9 cellular contexts compared by ENCODE assay signal in the genomic region with DNA sequence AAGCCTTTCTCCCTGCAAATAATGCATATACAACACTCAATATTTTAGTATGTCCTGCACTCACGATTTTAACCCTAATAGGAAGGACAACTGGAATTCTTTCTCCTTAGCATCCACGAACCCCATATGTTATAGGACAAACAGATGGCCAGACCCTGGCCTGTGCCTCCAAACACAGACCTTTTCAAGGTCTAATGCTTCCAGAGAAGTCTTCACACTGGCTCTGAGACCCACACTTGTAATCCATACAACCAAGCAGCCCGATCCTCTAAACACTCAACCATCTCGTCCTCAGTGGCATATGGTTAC. TPM values are rescaled to one million over a fixed set of nuclear protein-coding genes. Genes with fewer than 3 reads are reported as not detected.
DNase-seq lines count a peak whose midpoint lies in the region; ATAC-seq and TF ChIP-seq lines count a peak whose summit lies in the region.
"Had no signal": no experiment of that assay in that cellular context is flagged by ENCODE, and none has a peak within 500 bp of the region (broad histone marks: within the 10 kb centered on the region; RNA-seq: fewer than 3 reads in every experiment).

No MANE protein-coding gene starts in this region.

- dilution Hi-C loops in mammary epithelial cell (cut with HindIII; ENCODE audit: low sequenced_read_pairs) = no loop called here

- H3K4me2 ChIP-seq in mammary epithelial cell (ENCODE audit: insufficient read depth, low read depth, low read length) (peak overlapping the region; percentile 75), mesenchymal stem cell (ENCODE audit: low read length, poor library complexity, severe bottlenecking) (peak overlapping the region; percentile 12)

- no peak overlapping the region for H2BK5ac ChIP-seq in mesenchymal stem cell (ENCODE audit: low read depth, low read length, poor library complexity, severe bottlenecking)

- peak overlapping the region in 1 of 2 experiments; percentile 85 for H3K4ac ChIP-seq in mesenchymal stem cell (ENCODE audit: low read depth in 1 of 2, low read length in 2 of 2)

- no peak for DNase-seq in Right ventricle myocardium superior
- DNase-seq in Right ventricle myocardium inferior (ENCODE audit: missing footprints) = no peak
- DNase-seq in mammary epithelial cell = no peak
- no peak for DNase-seq in mesenchymal stem cell
- DNase-seq in aorta = no peak
- DNase-seq in G401 (ENCODE audit: low spot score) = no peak
- DNase-seq in amniotic stem cell (lab: John Stamatoyannopoulos, UW) = no peak
- DNase-seq: COR-L47 had no signal

- peak overlapping the region; percentile 47 to 66 (median 64) for H3K4me3 ChIP-seq in mammary epithelial cell (replicated peaks in 1 of 3; ENCODE audit: insufficient read depth in 1 of 3, low read depth in 2 of 3, low read length in 3 of 3)
- H3K4me3 ChIP-seq in mesenchymal stem cell (ENCODE audit: insufficient read depth in 1 of 2, low read depth in 1 of 2, low read length in 2 of 2) = peak overlapping the region; percentile 61 to 94
- peak overlapping the region; percentile 65 to 79 for H3K4me3 ChIP-seq in aorta (ENCODE audit: low read length in 2 of 2)

- H3K27me3 ChIP-seq in mammary epithelial cell (ENCODE audit: insufficient read depth, low read length) (no peaks in the 10 kb centered on the region), mesenchymal stem cell (ENCODE audit: control insufficient read depth in 1 of 2, insufficient read depth in 1 of 2, low read length in 2 of 2) (no peaks in the 10 kb centered on the region), aorta (ENCODE audit: control insufficient read depth in 1 of 2, insufficient read depth in 2 of 2, low read length in 1 of 2) (no peaks in the 10 kb centered on the region)

- H3K14ac ChIP-seq in mesenchymal stem cell (ENCODE audit: low read length in 2 of 2) = no peak overlapping the region

- H2BK12ac ChIP-seq in mesenchymal stem cell (ENCODE audit: low read length in 2 of 2) = no peak overlapping the region

- WGBS in mammary epithelial cell (ENCODE audit: low coverage, missing lambda C conversion rate) = 77% methylated on average over 4 of the region's 4 CpGs
- 0% methylated on average over 4 of the region's 4 CpGs for WGBS in mesenchymal stem cell
- 47 to 58% methylated on average over 4 of the region's 4 CpGs for WGBS in aorta, 2 donors

- intact Hi-C loops in Right ventricle myocardium superior (cut with DNase I) = loop anchor here (10.0 kb wide), 1 partner anchor 99 kb away; a partner anchor contains a TSS
- intact Hi-C loops in Right ventricle myocardium inferior (cut with DNase I) = loop anchor here (5.0 kb wide), 1 partner anchor 37 kb away; no protein-coding TSS in a partner anchor
- intact Hi-C loops in mammary epithelial cell (cut with micrococcal nuclease) = no loop called here
- intact Hi-C loops in aorta (cut with DNase I) = no loop called here

- CTCF ChIA-PET in mammary epithelial cell (lab: Charles Lee; ENCODE audit: low non-redundant PET) = no interaction called here

- no peak overlapping the region for H3K23ac ChIP-seq in mesenchymal stem cell (ENCODE audit: low read length in 2 of 2)

- H2AFZ ChIP-seq in mammary epithelial cell (ENCODE audit: low read depth, low read length) = peak overlapping the region; percentile 65
- H2AFZ ChIP-seq in mesenchymal stem cell (ENCODE audit: low read depth, low read length) = no peak overlapping the region

- H3K27ac ChIP-seq in mammary epithelial cell (ENCODE audit: insufficient read depth, low read depth, low read length) (peak overlapping the region; percentile 77), mesenchymal stem cell (ENCODE audit: low read length, poor library complexity, severe bottlenecking) (peak overlapping the region; percentile 68), aorta (ENCODE audit: low read depth in 1 of 2, low read length in 2 of 2) (peak overlapping the region in 1 of 2 donors; percentile 57)

- peaks cover 12% of the 10 kb centered on the region for H3K4me1 ChIP-seq in mammary epithelial cell (ENCODE audit: insufficient read depth, low read length)
- H3K4me1 ChIP-seq in mesenchymal stem cell (ENCODE audit: control insufficient read depth, insufficient read depth, low read depth, low read length) = no peaks in the 10 kb centered on the region
- H3K4me1 ChIP-seq in aorta (ENCODE audit: control insufficient read depth in 1 of 2, insufficient read depth in 2 of 2, low read length in 2 of 2) = peaks cover 0 to 2% of the 10 kb centered on the region in 2 donors

- H3K9ac ChIP-seq in mammary epithelial cell (ENCODE audit: insufficient read depth, low read length) (peak overlapping the region; percentile 65), mesenchymal stem cell (ENCODE audit: low read length) (peak overlapping the region; percentile 99)

- no peak overlapping the region for H4K91ac ChIP-seq in mesenchymal stem cell (ENCODE audit: low read length)

- peaks cover 26% of the 10 kb centered on the region for H3K79me2 ChIP-seq in mammary epithelial cell (ENCODE audit: insufficient read depth, low read length)

- no peak overlapping the region for H2AK5ac ChIP-seq in mesenchymal stem cell (ENCODE audit: low read length, severe bottlenecking)

- no TSS peak for BruUV-seq in mammary epithelial cell (replicated peaks; lab: Mats Ljungman, UMichigan)

- H4K20me1 ChIP-seq in mammary epithelial cell (ENCODE audit: insufficient read depth, low read length) = no peaks in the 10 kb centered on the region

- H3K18ac ChIP-seq in mesenchymal stem cell (ENCODE audit: low read depth in 1 of 2, low read length in 2 of 2) = peak overlapping the region; percentile 34 to 49

- H3K9me3 ChIP-seq in mammary epithelial cell (replicated peaks; ENCODE audit: insufficient read depth, low read length) = no peaks in the 10 kb centered on the region
- no peaks in the 10 kb centered on the region for H3K9me3 ChIP-seq in mesenchymal stem cell (ENCODE audit: control insufficient read depth, low read length)
- no peaks in the 10 kb centered on the region for H3K9me3 ChIP-seq in aorta (ENCODE audit: control insufficient read depth, low read length)

- H4K8ac ChIP-seq in mesenchymal stem cell (ENCODE audit: low read length) = no peak overlapping the region

- no peak overlapping the region for H2BK120ac ChIP-seq in mesenchymal stem cell (ENCODE audit: low read depth, low read length)

- ATAC-seq in Right ventricle myocardium superior (ENCODE audit: poor library complexity) (peak; percentile 8), Right ventricle myocardium inferior (no peak), aorta (ENCODE audit: low FRiP score) (no peak), HG02885 (IDR thresholded peaks at IDR 0.05; ENCODE audit: poor library complexity, unreplicated experiment) (no peak)

- H3K79me1 ChIP-seq in mesenchymal stem cell (replicated peaks; ENCODE audit: low read length, poor library complexity, severe bottlenecking) = peaks cover 10% of the 10 kb centered on the region

- in situ Hi-C loops in mammary epithelial cell (cut with MboI; ENCODE audit: low sequenced_read_pairs in 2 of 2) (loop anchor here in 1 of 2 donors (10.0 kb wide), 1 partner anchor 71 kb away; no protein-coding TSS in a partner anchor), G401 (cut with HindIII; ENCODE audit: low sequenced_read_pairs) (no loop called here)

- TF ChIP-seq CTCF in mammary epithelial cell (conservative IDR thresholded peaks at IDR 0.05 in 1 of 2, IDR thresholded peaks at IDR 0.05 in 1 of 2; ENCODE audit: extremely low read depth in 1 of 2, insufficient read depth in 1 of 2, low read depth in 1 of 2, low read length in 2 of 2) = no peak

- H3K36me3 ChIP-seq in mammary epithelial cell (ENCODE audit: insufficient read depth, low read length) = peaks cover 7% of the 10 kb centered on the region
- H3K36me3 ChIP-seq in mesenchymal stem cell (ENCODE audit: control insufficient read depth in 1 of 2, insufficient read depth in 2 of 2, low read depth in 1 of 2, low read length in 2 of 2) = peaks cover 21 to 42% of the 10 kb centered on the region in 2 experiments
- H3K36me3 ChIP-seq in aorta (ENCODE audit: control insufficient read depth in 1 of 2, insufficient read depth in 2 of 2, low read length in 1 of 2) = no peaks in the 10 kb centered on the region

- H2BK15ac ChIP-seq in mesenchymal stem cell (ENCODE audit: low read depth, poor library complexity, severe bottlenecking) = no peak overlapping the region

RNA-seq across cellular contexts. Expression of a gene that starts 0.6 kb away (rescaled TPM):
- total RNA-seq in Right ventricle myocardium superior = 8.8 TPM
- total RNA-seq in Right ventricle myocardium inferior = 11.7 TPM
- total RNA-seq in mammary epithelial cell = 10 to 100 TPM in 1 of 2 donors, 1 to 10 TPM in 1; 5.6 to 12.5 TPM
- polyA plus RNA-seq in mammary epithelial cell = 36.6 TPM
- 113 TPM for polyA minus RNA-seq in mammary epithelial cell
- 117 TPM for polyA plus RNA-seq in mesenchymal stem cell (2013, experiment 1 of 2)
- polyA plus RNA-seq in mesenchymal stem cell (2013, experiment 2 of 2) = 119 TPM
- 100 to 1,000 TPM; 142 to 178 TPM for total RNA-seq in aorta
- polyA plus RNA-seq in aorta = 1 to 10 TPM; 6.0 to 7.4 TPM
- total RNA-seq in G401 (2014; rRNA removed; shearing (Covaris generic)) = 32.5 and 32.9 TPM in 2 replicates

Comparison
In these comparisons a context has a peak if more than half of its experiments do, and no peak if none do; other contexts are left out.
1. intact Hi-C loops: an anchor here in Right ventricle myocardium superior (10.0 kb wide) and Right ventricle myocardium inferior (5.0 kb wide); none called in mammary epithelial cell and aorta.